ENCODE assay signal across 15 cellular contexts in genomic region chr20:49583343-49583668, GRCh38. TPM values are rescaled to one million over a fixed set of nuclear protein-coding genes. Genes with fewer than 3 reads are reported as not detected.
DNase-seq lines count a peak whose midpoint lies in the region; ATAC-seq, FAIRE-seq and TF ChIP-seq lines count a peak whose summit lies in the region.
"Had no signal": no experiment of that assay in that cellular context is flagged by ENCODE, and none has a peak within 500 bp of the region (broad histone marks: within the 10 kb centered on the region; RNA-seq: fewer than 3 reads in every experiment).

No MANE protein-coding gene starts in this region.

- H3K4me3 ChIP-seq in AG04450 (ENCODE audit: low read depth, low read length) (no peak overlapping the region), HCT116 (replicated peaks in 1 of 2; ENCODE audit: low read depth in 1 of 2, low read length in 2 of 2) (no peak overlapping the region), colonic mucosa (no peak overlapping the region), osteoblast (ENCODE audit: insufficient read depth, low read length) (no peak overlapping the region), left lung (no peak overlapping the region), kidney (ENCODE audit: low read length in 2 of 2) (no peak overlapping the region)
- H3K4me3 ChIP-seq: GM12878 had no signal

- peaks cover 3% of the 10 kb centered on the region for H3K27me3 ChIP-seq in AG04450 (ENCODE audit: control insufficient read depth, insufficient read depth, low read length)
- H3K27me3 ChIP-seq in HCT116 (ENCODE audit: insufficient read depth, low read length): no peaks in the 10 kb centered on the region
- H3K27me3 ChIP-seq in colonic mucosa: no peaks in the 10 kb centered on the region
- H3K27me3 ChIP-seq in osteoblast (ENCODE audit: insufficient read depth, low read length): no peaks in the 10 kb centered on the region
- no peaks in the 10 kb centered on the region for H3K27me3 ChIP-seq in left lung

- no peak for ATAC-seq in HCT116
- no peak for ATAC-seq in left lung
- ATAC-seq: GM12878, WTC11 had no signal

- H3K27ac ChIP-seq in AG04450 (ENCODE audit: low read depth, low read length): peak overlapping the region; percentile 47
- H3K27ac ChIP-seq in HCT116 (ENCODE audit: low read depth, low read length): no peak overlapping the region
- H3K27ac ChIP-seq in colonic mucosa: peak overlapping the region; percentile 18
- H3K27ac ChIP-seq in osteoblast (ENCODE audit: low read depth, low read length): peak overlapping the region; percentile 36
- H3K27ac ChIP-seq in left lung: peak overlapping the region in 1 of 2 donors; percentile 55
- H3K27ac ChIP-seq in kidney (ENCODE audit: low read depth in 2 of 2, low read length in 2 of 2): no peak overlapping the region

- no peak overlapping the region for H3K9ac ChIP-seq in HCT116 (ENCODE audit: low read length)
- H3K9ac ChIP-seq in colonic mucosa (ENCODE audit: low read depth in 2 of 2, low read length in 2 of 2): no peak overlapping the region
- H3K9ac ChIP-seq in kidney (ENCODE audit: low read length in 2 of 2): no peak overlapping the region

- H3K4me2 ChIP-seq in HCT116 (ENCODE audit: low read length) (peak overlapping the region; percentile 60), osteoblast (ENCODE audit: insufficient read depth, low read length) (peak overlapping the region; percentile 20)

- H3K4me1 ChIP-seq in HCT116 (ENCODE audit: control insufficient read depth in 1 of 2, insufficient read depth in 2 of 2, low read length in 2 of 2): peaks cover 7 to 17% of the 10 kb centered on the region in 2 experiments
- H3K4me1 ChIP-seq in colonic mucosa: no peaks in the 10 kb centered on the region
- peaks cover 62% of the 10 kb centered on the region for H3K4me1 ChIP-seq in osteoblast (ENCODE audit: insufficient read depth, low read length)
- peaks cover 2 to 32% of the 10 kb centered on the region in 2 donors for H3K4me1 ChIP-seq in left lung
- H3K4me1 ChIP-seq in kidney (ENCODE audit: control insufficient read depth in 1 of 2, insufficient read depth in 1 of 2, low read depth in 1 of 2, low read length in 2 of 2): peaks cover 0 to 5% of the 10 kb centered on the region in 2 donors

- no peak for TF ChIP-seq POLR2A in HCT116 (IDR thresholded peaks at IDR 0.05; ENCODE audit: borderline replicate concordance, extremely low read depth, insufficient read depth, insufficient read length)

- no peak for FAIRE-seq in kidney (lab: Jason Lieb, UNC)
- FAIRE-seq: GM12878 had no signal

- H3K79me2 ChIP-seq in HCT116 (ENCODE audit: insufficient read depth, low read length): no peaks in the 10 kb centered on the region
- H3K79me2 ChIP-seq in osteoblast (ENCODE audit: insufficient read depth, low read length): no peaks in the 10 kb centered on the region

- no peak for TF ChIP-seq CTCF in AG04450 (IDR thresholded peaks at IDR 0.05; ENCODE audit: low read depth, low read length)
- TF ChIP-seq CTCF in HCT116 (IDR thresholded peaks at IDR 0.05 in 2 of 3, conservative IDR thresholded peaks at IDR 0.05 in 1 of 3; ENCODE audit: borderline replicate concordance in 1 of 3, insufficient read depth in 1 of 3, low read depth in 2 of 3, low read length in 2 of 3): no peak
- no peak for TF ChIP-seq CTCF in colonic mucosa (IDR thresholded peaks at IDR 0.05)
- TF ChIP-seq CTCF in osteoblast (IDR thresholded peaks at IDR 0.05; ENCODE audit: extremely low read depth, low read depth, low read length): no peak
- TF ChIP-seq CTCF in left lung (IDR thresholded peaks at IDR 0.05): no peak
- no peak for TF ChIP-seq CTCF in kidney (IDR thresholded peaks at IDR 0.05; ENCODE audit: borderline replicate concordance, extremely low read depth, insufficient read depth)

- no peaks in the 10 kb centered on the region for H3K36me3 ChIP-seq in HCT116 (ENCODE audit: control insufficient read depth in 1 of 2, insufficient read depth in 2 of 2, low read length in 2 of 2)
- H3K36me3 ChIP-seq in colonic mucosa: no peaks in the 10 kb centered on the region
- H3K36me3 ChIP-seq in osteoblast (ENCODE audit: insufficient read depth, low read length): no peaks in the 10 kb centered on the region
- H3K36me3 ChIP-seq in left lung: no peaks in the 10 kb centered on the region
- no peaks in the 10 kb centered on the region for H3K36me3 ChIP-seq in kidney (ENCODE audit: control insufficient read depth in 1 of 2, insufficient read depth in 2 of 2, low read length in 2 of 2)

- H4K20me1 ChIP-seq in HCT116 (ENCODE audit: insufficient read depth) (no peaks in the 10 kb centered on the region), osteoblast (ENCODE audit: insufficient read depth, low read length) (no peaks in the 10 kb centered on the region)

- RAD21 ChIA-PET in HCT116 (lab: Charles Lee; ENCODE audit: low non-redundant PET in 1 of 2, low total read pairs in 2 of 2, uncharacterized antibody in 2 of 2, unreplicated experiment in 2 of 2): no interaction called here

- POLR2A ChIA-PET in AG04450 (lab: Yijun Ruan, JAX): interaction anchor here (0.6 kb wide), 1 partner anchor 26 kb away, joined by 3 read pairs; no protein-coding TSS in a partner anchor
- POLR2A ChIA-PET in HCT116 (lab: Charles Lee): no interaction called here

- H3K9me3 ChIP-seq in AG04450 (ENCODE audit: control insufficient read depth, insufficient read depth, low read length) (peaks cover 4% of the 10 kb centered on the region; the same call in 1 of the 2 replicates), HCT116 (ENCODE audit: control insufficient read depth in 1 of 2, insufficient read depth in 1 of 2, low read depth in 1 of 2, low read length in 2 of 2) (peaks cover 0 to 7% of the 10 kb centered on the region in 2 experiments; a peak in 1 of 4 replicates), colonic mucosa (no peaks in the 10 kb centered on the region), osteoblast (ENCODE audit: low read depth, low read length) (peaks cover 4% of the 10 kb centered on the region), left lung (peaks cover 0 to 5% of the 10 kb centered on the region in 2 donors), kidney (ENCODE audit: control insufficient read depth in 1 of 2, low read length in 2 of 2) (no peaks in the 10 kb centered on the region)

- H3K9me2 ChIP-seq in HCT116 (ENCODE audit: insufficient read depth): no peaks in the 10 kb centered on the region

- H2AFZ ChIP-seq in HCT116 (ENCODE audit: low read depth, low read length, poor library complexity, severe bottlenecking) (no peak overlapping the region), osteoblast (ENCODE audit: low read length) (no peak overlapping the region)

- no TSS peak for BruUV-seq in HCT116 (replicated peaks; lab: Mats Ljungman, UMichigan)

- TF ChIP-seq RAD21 in HCT116 (IDR thresholded peaks at IDR 0.05; ENCODE audit: low read depth): no peak

- no peak for DNase-seq in AG04450 (ENCODE audit: low read depth, low spot score)
- no peak for DNase-seq in HCT116 (ENCODE audit: low read depth, low spot score)
- DNase-seq in colonic mucosa: no peak
- no peak for DNase-seq in osteoblast (ENCODE audit: insufficient read length, low spot score, missing footprints)
- no peak for DNase-seq in left lung
- DNase-seq in kidney: no peak
- DNase-seq in C1 segment of cervical spinal cord (lab: John Stamatoyannopoulos, UW): no peak
- DNase-seq in NCI-H774 (lab: John Stamatoyannopoulos, UW): no peak
- DNase-seq: activated effector memory CD4-positive, alpha-beta T cell treated with anti-CD3 and anti-CD28 coated beads, Interleukin-2, amount 50 U/mL, for 16 hours; cortex of kidney; GDM1; NCI-H187 treated with DMSO at 0.1 percent for 48 hours had no signal

- intact Hi-C loops in HCT116 (cut with micrococcal nuclease): no loop called here
- intact Hi-C loops in colonic mucosa (cut with DNase I): no loop called here
- intact Hi-C loops in left lung (cut with DNase I): no loop called here
- intact Hi-C loops in kidney (cut with DNase I): no loop called here

- CTCF ChIA-PET in AG04450 (lab: Charles Lee): interaction anchor here (1.4 to 4.3 kb wide), 2 partner anchors 25 to 41 kb away, joined by 7 to 14 read pairs; no protein-coding TSS in a partner anchor
- CTCF ChIA-PET in HCT116 (lab: Charles Lee): no interaction called here

TF ChIP-seq in HCT116, 20 proteins besides CTCF, POLR2A, EP300 and RAD21 (continues in another document):
- TF ChIP-seq YY1 (IDR thresholded peaks at IDR 0.05; ENCODE audit: extremely low read depth, insufficient replicate concordance, low read depth, low read length): no peak
- no peak for TF ChIP-seq CEBPB (IDR thresholded peaks at IDR 0.05; ENCODE audit: low read depth)
- TF ChIP-seq ZBTB33 (IDR thresholded peaks at IDR 0.05; ENCODE audit: extremely low read depth, insufficient replicate concordance, low read length): no peak
- no peak for TF ChIP-seq SP1 (IDR thresholded peaks at IDR 0.05; ENCODE audit: low read depth)
- TF ChIP-seq CBX3 (IDR thresholded peaks at IDR 0.05; ENCODE audit: low read depth): no peak
- TF ChIP-seq ELF1 (IDR thresholded peaks at IDR 0.05; ENCODE audit: borderline replicate concordance, low read depth): no peak
- TF ChIP-seq POLR2AphosphoS5 (IDR thresholded peaks at IDR 0.05; ENCODE audit: low read depth, low read length): no peak
- TF ChIP-seq ZNF274 (IDR thresholded peaks at IDR 0.05; ENCODE audit: low read depth, low read length): no peak
- no peak for TF ChIP-seq EGR1 (IDR thresholded peaks at IDR 0.05; ENCODE audit: low read depth)
- no peak for TF ChIP-seq JUND (IDR thresholded peaks at IDR 0.05)
- no peak for TF ChIP-seq EZH2 (IDR thresholded peaks at IDR 0.05)
- TF ChIP-seq FOSL1 (IDR thresholded peaks at IDR 0.05; ENCODE audit: low read depth): no peak

RNA-seq across cellular contexts. Expression of gene PTGIS, which starts 15.4 kb away (rescaled TPM):
- polyA plus RNA-seq in AG04450 (2011; rRNA removed) (8.1 TPM in 2 replicates), kidney (ENCODE audit: insufficient read depth, low read depth, low replicate concordance) (3.1 TPM)
- 14.1 and 19.3 TPM in 2 replicates for polyA minus RNA-seq in AG04450 (2011; rRNA and poly(A)+ RNA removed)
- total RNA-seq in HCT116 (2021; ENCODE audit: unreplicated experiment) (0.25 TPM), colonic mucosa (1 to 10 TPM in 1 of 2 donors, under 1 TPM in 1; 0.94 to 8.0 TPM), osteoblast (33.6 and 89.8 TPM in 2 replicates), left lung (10 to 100 TPM; 32.9 to 46.0 TPM), kidney (24.1 TPM)
- not detected in 2 replicates for polyA plus RNA-seq in HCT116 (2012)
- polyA plus RNA-seq: GM12878, IgD-negative memory B cell had no signal

Comparison
In these comparisons a context has a peak if more than half of its experiments do, and no peak if none do; other contexts are left out.
1. H3K27ac ChIP-seq: peak in AG04450 (single experiment), colonic mucosa (single experiment) and osteoblast (single experiment); none in HCT116 (single experiment) and kidney (0 of 2).